Comparison of ENCODE assay signal across 27 cellular contexts in the genomic region with DNA sequence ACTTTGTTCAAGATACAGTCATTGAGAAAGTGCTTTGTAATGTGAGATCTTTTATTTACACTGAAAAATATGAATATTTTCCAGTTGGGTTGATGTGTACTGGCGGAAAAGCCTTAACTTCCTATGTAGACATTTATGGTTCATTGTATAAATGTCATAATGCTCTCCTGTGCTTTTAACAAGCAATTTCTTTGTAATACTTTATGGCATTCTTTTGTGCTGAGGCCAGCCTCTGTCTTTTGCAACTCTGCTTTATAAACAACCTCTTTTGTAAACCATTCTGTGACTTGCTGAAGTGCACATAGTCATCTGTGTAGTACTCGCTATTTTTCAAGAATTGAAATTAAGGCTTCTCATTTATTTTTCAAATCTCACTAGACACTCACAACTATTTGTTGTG.
DNase-seq lines count a peak whose midpoint lies in the region; ATAC-seq and TF ChIP-seq lines count a peak whose summit lies in the region.
"Had no signal": no experiment of that assay in that cellular context is flagged by ENCODE, and none has a peak within 500 bp of the region (broad histone marks: within the 10 kb centered on the region; RNA-seq: fewer than 3 reads in every experiment).

No MANE protein-coding gene starts in this region.

- peaks cover 24% of the 10 kb centered on the region for H3K4me1 Mint-ChIP-seq in neural crest cell
- H3K4me1 Mint-ChIP-seq: activated CD4-positive, alpha-beta memory T cell treated with anti-CD3 and anti-CD28 coated beads, Interleukin-2, amount 10 ng/mL, durations not matched to agents 7 days and 5 days had no signal

- TF ChIP-seq CTCF in PC-3 (conservative IDR thresholded peaks at IDR 0.05; ENCODE audit: low read depth, low read length) (no peak), epithelial cell of esophagus (IDR thresholded peaks at IDR 0.05; ENCODE audit: insufficient read depth, low read depth, low read length, missing control alignments) (no peak), neural crest cell (conservative IDR thresholded peaks at IDR 0.05) (no peak), GM13976 (IDR thresholded peaks at IDR 0.05; ENCODE audit: borderline replicate concordance, control extremely low read depth, extremely low read depth, insufficient read depth, missing control alignments) (no peak)

- BruUV-seq in PC-3 (replicated peaks; lab: Mats Ljungman, UMichigan), result no TSS peak

- no peak overlapping the region for H3K9ac ChIP-seq in PC-3 (ENCODE audit: low read length)
- H3K9ac ChIP-seq: BLaER1 treated with 17β-estradiol and CSF1 and Interleukin-3, amounts not matched to agents 10 nM and 100 nM; neural progenitor cell had no signal

- H3K27ac Mint-ChIP-seq in neural crest cell (ENCODE audit: unreplicated experiment), result peak overlapping the region; percentile 21
- H3K27ac Mint-ChIP-seq: activated CD4-positive, alpha-beta memory T cell treated with anti-CD3 and anti-CD28 coated beads, Interleukin-2, amount 10 ng/mL, durations not matched to agents 7 days and 5 days; neural progenitor cell; stimulated activated naive CD8-positive, alpha-beta T cell treated with anti-CD3 and anti-CD28 coated beads, Interleukin-15, Interleukin-2, amounts not matched to agents 100 ng/mL and 50 ng/mL, for 24 hours had no signal

- no peak overlapping the region for H3K4me3 ChIP-seq in PC-3 (ENCODE audit: low read length)
- H3K4me3 ChIP-seq in epithelial cell of esophagus (ENCODE audit: low read length), result no peak overlapping the region
- H3K4me3 ChIP-seq: BLaER1 treated with 17β-estradiol and CSF1 and Interleukin-3, amounts not matched to agents 10 nM and 100 nM; neural progenitor cell; tibial nerve had no signal

- peaks cover 15% of the 10 kb centered on the region; the same call in 1 of the 2 replicates for H3K27me3 ChIP-seq in PC-3 (ENCODE audit: low read length)
- H3K27me3 ChIP-seq: BLaER1 treated with 17β-estradiol and CSF1 and Interleukin-3, amounts not matched to agents 10 nM and 100 nM; neural progenitor cell; tibial nerve had no signal

- in situ Hi-C loops in GM13976 (cut with MboI; ENCODE audit: low sequenced_read_pairs, unreplicated experiment), result no loop called here

- H3K4me1 ChIP-seq in PC-3 (ENCODE audit: insufficient read depth, low read length), result no peaks in the 10 kb centered on the region
- H3K4me1 ChIP-seq: BLaER1 treated with 17β-estradiol and CSF1 and Interleukin-3, amounts not matched to agents 10 nM and 100 nM; tibial nerve had no signal

- H3K9me3 ChIP-seq in PC-3 (ENCODE audit: low read length), result no peaks in the 10 kb centered on the region

- no peaks in the 10 kb centered on the region for H3K36me3 ChIP-seq in PC-3 (ENCODE audit: low read depth, low read length)
- H3K36me3 ChIP-seq: BLaER1 treated with 17β-estradiol and CSF1 and Interleukin-3, amounts not matched to agents 10 nM and 100 nM; neural progenitor cell; tibial nerve had no signal

- H3K4me3 Mint-ChIP-seq in neural crest cell, result no peak overlapping the region
- H3K4me3 Mint-ChIP-seq: activated CD4-positive, alpha-beta memory T cell treated with anti-CD3 and anti-CD28 coated beads, Interleukin-2, amount 10 ng/mL, durations not matched to agents 7 days and 5 days; neural progenitor cell; stimulated activated naive CD8-positive, alpha-beta T cell treated with anti-CD3 and anti-CD28 coated beads, Interleukin-15, Interleukin-2, amounts not matched to agents 100 ng/mL and 50 ng/mL, for 24 hours had no signal

- no peak overlapping the region for H3K4me2 ChIP-seq in PC-3 (ENCODE audit: low read length)
- H3K4me2 ChIP-seq: BLaER1 treated with 17β-estradiol and CSF1 and Interleukin-3, amounts not matched to agents 10 nM and 100 nM; neural progenitor cell had no signal

- ATAC-seq in PC-3, result no peak
- ATAC-seq in HG03108 (IDR thresholded peaks at IDR 0.05; ENCODE audit: unreplicated experiment), result no peak
- ATAC-seq: esophagus mucosa, left lobe of liver had no signal

- H3K27me3 Mint-ChIP-seq in neural crest cell (ENCODE audit: low read depth), result peaks cover 5% of the 10 kb centered on the region
- H3K27me3 Mint-ChIP-seq: activated CD4-positive, alpha-beta memory T cell treated with anti-CD3 and anti-CD28 coated beads, Interleukin-2, amount 10 ng/mL, durations not matched to agents 7 days and 5 days; stimulated activated naive CD8-positive, alpha-beta T cell treated with anti-CD3 and anti-CD28 coated beads, Interleukin-15, Interleukin-2, amounts not matched to agents 100 ng/mL and 50 ng/mL, for 24 hours had no signal

- intact Hi-C loops in PC-3 (cut with micrococcal nuclease), result no loop called here

- peaks cover 15% of the 10 kb centered on the region for H3K9me3 Mint-ChIP-seq in neural crest cell

- no peaks in the 10 kb centered on the region for H4K20me1 ChIP-seq in PC-3 (ENCODE audit: low read length)
- H4K20me1 ChIP-seq: BLaER1 treated with 17β-estradiol and CSF1 and Interleukin-3, amounts not matched to agents 10 nM and 100 nM had no signal

- no peaks in the 10 kb centered on the region for H3K9me2 ChIP-seq in PC-3 (replicated peaks; ENCODE audit: low read length)

- no peak overlapping the region for H3K27ac ChIP-seq in PC-3 (ENCODE audit: low read length)
- H3K27ac ChIP-seq: BLaER1 treated with 17β-estradiol and CSF1 and Interleukin-3, amounts not matched to agents 10 nM and 100 nM; neural progenitor cell; RWPE1; tibial nerve had no signal

- H3K36me3 Mint-ChIP-seq in neural crest cell (ENCODE audit: low read depth), result peaks cover 13% of the 10 kb centered on the region
- H3K36me3 Mint-ChIP-seq: neural progenitor cell had no signal

- H3K79me2 ChIP-seq in PC-3 (ENCODE audit: low read length), result no peaks in the 10 kb centered on the region

- H3F3A ChIP-seq in PC-3 (ENCODE audit: low read length, unreplicated experiment), result no peaks in the 10 kb centered on the region

- DNase-seq in EL (peak; percentile 27), PC-3 (peak; percentile 16), epithelial cell of esophagus (ENCODE audit: low read depth) (peak; percentile 11), neural crest cell (ENCODE audit: low read depth, low spot score) (no peak), GM13976 (ENCODE audit: low spot score) (no peak), OCI-M1 (lab: John Stamatoyannopoulos, UW) (no peak), DMS53 (lab: John Stamatoyannopoulos, UW) (no peak)
- DNase-seq: activated CD4-positive, alpha-beta memory T cell treated with anti-CD3 and anti-CD28 coated beads, Interleukin-2, amount 10 ng/mL, durations not matched to agents 7 days and 5 days; activated CD4-positive, CD25-positive, alpha-beta regulatory T cell; activated gamma-delta T cell treated with Interleukin-2 at 50 U/mL for 16 hours; activated T-cell treated with anti-CD3 and anti-CD28 coated beads for 4 hours; effector CD8-positive, alpha-beta T cell; GOT3; head of caudate nucleus; midbrain; NCI-H1092 treated with DMSO at 0.1 percent for 48 hours; NCI-H2081 treated with DMSO at 0.1 percent for 48 hours; NCI-H510A treated with DMSO at 0.1 percent for 48 hours; stimulated activated CD4-positive, alpha-beta T cell treated with anti-CD3 and anti-CD28 coated beads, Interleukin-4, amount 100 ng/mL, for 1 hour had no signal

- CTCF ChIA-PET in PC-3 (lab: Charles Lee), result no interaction called here

- no peak overlapping the region for H2AFZ ChIP-seq in PC-3 (ENCODE audit: low read length)
- H2AFZ ChIP-seq: neural progenitor cell had no signal

- POLR2A ChIA-PET in PC-3 (lab: Charles Lee; ENCODE audit: unreplicated experiment), result no interaction called here

Comparison
In these comparisons a context has a peak if more than half of its experiments do, and no peak if none do; other contexts are left out.
1. DNase-seq: peak in EL (single experiment), PC-3 (single experiment) and epithelial cell of esophagus (single experiment); none in neural crest cell (single experiment), GM13976 (single experiment), OCI-M1 (single experiment) and DMS53 (single experiment).